ENCODE assay signal across 1 cellular context in the genomic region with DNA sequence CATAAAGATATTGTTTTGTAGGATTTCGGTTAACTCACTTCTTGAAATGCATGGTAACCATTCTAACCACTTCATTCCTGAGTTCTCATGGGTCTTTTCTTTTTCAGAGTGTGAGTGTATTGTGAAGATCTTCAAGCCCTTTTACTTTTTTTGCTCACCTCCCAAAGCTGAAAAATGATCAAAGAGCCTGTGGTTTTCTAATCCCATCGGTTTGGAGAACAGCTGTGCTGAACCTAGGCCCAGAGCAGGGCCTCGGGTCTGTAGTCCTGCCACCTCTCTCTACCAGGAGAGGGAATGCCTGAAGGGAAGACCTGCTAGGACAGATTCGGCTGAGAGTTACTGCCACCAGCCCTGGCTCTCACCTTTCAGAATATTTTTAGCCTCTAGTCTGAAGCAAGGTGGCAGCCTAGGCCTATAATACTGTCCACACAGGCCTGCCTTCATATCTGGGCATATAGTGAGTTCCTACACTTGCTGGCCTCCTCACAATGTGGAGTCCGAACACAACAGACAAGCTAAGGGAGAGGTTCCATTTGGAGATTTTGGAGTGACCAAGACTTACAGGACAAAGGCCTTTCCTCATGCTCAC.
TF ChIP-seq lines count a peak whose summit lies in the region.

No MANE protein-coding gene starts in this region.

TF ChIP-seq in K562, 482 proteins besides CTCF, POLR2A, EP300 and RAD21 (continued from another document):
- TF ChIP-seq IRF9 (tag; IDR thresholded peaks at IDR 0.05) (no peak), HNRNPK (IDR thresholded peaks at IDR 0.05; ENCODE audit: low read depth, low read length, poor library complexity, severe bottlenecking) (no peak), JUND (IDR thresholded peaks at IDR 0.05; ENCODE audit: borderline replicate concordance, low read depth, low read length) (no peak), JUND (tag; IDR thresholded peaks at IDR 0.05; ENCODE audit: borderline replicate concordance, low read depth, low read length) (no peak), ELK3 (CRISPR knock-in tag; IDR thresholded peaks at IDR 0.05) (no peak), PATZ1 (CRISPR knock-in tag; IDR thresholded peaks at IDR 0.05; ENCODE audit: borderline replicate concordance) (no peak), SIN3B (IDR thresholded peaks at IDR 0.05; ENCODE audit: low read depth) (no peak)
- TF ChIP-seq, protein P1, sequence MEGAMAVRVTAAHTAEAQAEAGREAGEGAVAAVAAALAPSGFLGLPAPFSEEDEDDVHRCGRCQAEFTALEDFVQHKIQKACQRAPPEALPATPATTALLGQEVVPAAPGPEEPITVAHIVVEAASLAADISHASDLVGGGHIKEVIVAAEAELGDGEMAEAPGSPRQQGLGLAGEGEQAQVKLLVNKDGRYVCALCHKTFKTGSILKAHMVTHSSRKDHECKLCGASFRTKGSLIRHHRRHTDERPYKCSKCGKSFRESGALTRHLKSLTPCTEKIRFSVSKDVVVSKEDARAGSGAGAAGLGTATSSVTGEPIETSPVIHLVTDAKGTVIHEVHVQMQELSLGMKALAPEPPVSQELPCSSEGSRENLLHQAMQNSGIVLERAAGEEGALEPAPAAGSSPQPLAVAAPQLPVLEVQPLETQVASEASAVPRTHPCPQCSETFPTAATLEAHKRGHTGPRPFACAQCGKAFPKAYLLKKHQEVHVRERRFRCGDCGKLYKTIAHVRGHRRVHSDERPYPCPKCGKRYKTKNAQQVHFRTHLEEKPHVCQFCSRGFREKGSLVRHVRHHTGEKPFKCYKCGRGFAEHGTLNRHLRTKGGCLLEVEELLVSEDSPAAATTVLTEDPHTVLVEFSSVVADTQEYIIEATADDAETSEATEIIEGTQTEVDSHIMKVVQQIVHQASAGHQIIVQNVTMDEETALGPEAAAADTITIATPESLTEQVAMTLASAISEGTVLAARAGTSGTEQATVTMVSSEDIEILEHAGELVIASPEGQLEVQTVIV (CRISPR knock-in tag; IDR thresholded peaks at IDR 0.05; ENCODE audit: borderline replicate concordance): no peak
